1 cellular context compared by ENCODE assay signal in genomic region chr2:9212010-9212638, GRCh38.
TF ChIP-seq lines count a peak whose summit lies in the region.

No MANE protein-coding gene starts in this region.

TF ChIP-seq in WTC11, 78 proteins besides CTCF, POLR2A, EP300 and RAD21 (continued from another document):
- no peak for TF ChIP-seq ERG (CRISPR knock-in tag; IDR thresholded peaks at IDR 0.05)
- TF ChIP-seq USF2 (CRISPR knock-in tag; IDR thresholded peaks at IDR 0.05): no peak
- TF ChIP-seq ZNF425 (CRISPR knock-in tag; conservative IDR thresholded peaks at IDR 0.05): no peak
- no peak for TF ChIP-seq HMGXB4 (CRISPR knock-in tag; IDR thresholded peaks at IDR 0.05)
- TF ChIP-seq STAT6 (CRISPR knock-in tag; conservative IDR thresholded peaks at IDR 0.05; ENCODE audit: low read depth): no peak
- no peak for TF ChIP-seq ZBTB21 (CRISPR knock-in tag; IDR thresholded peaks at IDR 0.05; ENCODE audit: borderline replicate concordance)
- no peak for TF ChIP-seq IRF1 (CRISPR knock-in tag; IDR thresholded peaks at IDR 0.05)
- TF ChIP-seq PREB (CRISPR knock-in tag; IDR thresholded peaks at IDR 0.05; ENCODE audit: borderline replicate concordance): no peak
- no peak for TF ChIP-seq SOX15 (CRISPR knock-in tag; IDR thresholded peaks at IDR 0.05)
- TF ChIP-seq ELF4 (CRISPR knock-in tag; IDR thresholded peaks at IDR 0.05; ENCODE audit: low read depth): no peak
- TF ChIP-seq ZNF317 (CRISPR knock-in tag; IDR thresholded peaks at IDR 0.05; ENCODE audit: borderline replicate concordance, low read depth): no peak
- TF ChIP-seq RORB (CRISPR knock-in tag; IDR thresholded peaks at IDR 0.05): no peak
